Comparison of ENCODE assay signal across 27 cellular contexts in the genomic region with DNA sequence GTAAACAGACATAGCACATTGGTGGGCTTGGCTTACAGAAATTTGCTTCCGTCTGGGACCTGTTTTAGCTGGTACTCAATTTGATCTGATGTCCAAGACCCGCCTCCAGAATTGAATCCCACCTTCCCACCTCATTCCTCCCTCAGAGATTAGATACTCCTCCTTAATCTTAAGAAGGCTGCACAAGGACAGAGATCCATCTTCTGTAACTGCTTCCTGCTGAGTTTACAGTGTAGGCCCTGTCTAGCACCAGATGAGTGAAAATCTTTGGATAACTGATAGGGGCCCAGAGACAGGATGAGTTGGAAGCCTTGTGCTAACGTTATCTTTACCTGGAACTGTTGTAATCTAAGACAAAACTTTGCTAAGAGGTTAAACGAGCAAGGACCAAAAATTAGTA. TPM values are rescaled to one million over a fixed set of nuclear protein-coding genes. Genes with fewer than 3 reads are reported as not detected.
A peak's percentile ranks its signal among the peaks of the same experiment; 100 is the strongest.
DNase-seq lines count a peak whose midpoint lies in the region; ATAC-seq, FAIRE-seq and TF ChIP-seq lines count a peak whose summit lies in the region.
"Had no signal": no experiment of that assay in that cellular context is flagged by ENCODE, and none has a peak within 500 bp of the region (broad histone marks: within the 10 kb centered on the region; RNA-seq: fewer than 3 reads in every experiment).

No MANE protein-coding gene starts in this region.

- in situ Hi-C loops in K562 (cut with MboI): no loop called here

- H4K5ac ChIP-seq in mesendoderm (ENCODE audit: low read length): no peak overlapping the region

- H3K56ac ChIP-seq in mesendoderm (ENCODE audit: low read length): no peak overlapping the region

- TF ChIP-seq EP300 in K562 (IDR thresholded peaks at IDR 0.05; ENCODE audit: low read length): no peak

- POLR2A ChIA-PET in K562 (lab: Yijun Ruan, JAX): interaction anchor here (0.7 to 1.1 kb wide), 2 partner anchors 11 to 12 kb away, joined by 3 to 4 read pairs; no protein-coding TSS in a partner anchor

- no TSS peak for BruUV-seq in K562 (replicated peaks; lab: Mats Ljungman, UMichigan)

- H2BK120ac ChIP-seq in mesendoderm (ENCODE audit: low read depth, low read length): no peak overlapping the region

- no peak overlapping the region for H2BK15ac ChIP-seq in mesendoderm (replicated peaks; ENCODE audit: low read depth)

- DNase-seq in T-helper 17 cell (no peak), K562 (ENCODE audit: extremely low read depth in 1 of 4, low spot score in 3 of 4) (no peak), mesendoderm (peak; percentile 94), NCI-H2029 (lab: John Stamatoyannopoulos, UW) (no peak), glomerular visceral epithelial cell (ENCODE audit: extremely low spot score) (no peak)
- DNase-seq: 8988T; ACHN; BE2C; C1 segment of cervical spinal cord; CD4-positive, alpha-beta memory T cell; CD4-positive, CD25-positive, alpha-beta regulatory T cell; CD8-positive, alpha-beta memory T cell; COR-L47; DMS 273 treated with DMSO at 0.1 percent for 48 hours; DMS153; DMS53; DMS79; DND-41; EL; GDM1 had no signal

- 49% methylated on average over 4 of the region's 4 CpGs for WGBS in K562 (ENCODE audit: insufficient coverage, low coverage, missing lambda C conversion rate)
- WGBS in mesendoderm (ENCODE audit: extremely low coverage, insufficient coverage, low lambda C conversion rate): no CpG with 5 or more reads among the region's 4 CpGs

- H3K79me1 ChIP-seq in mesendoderm (ENCODE audit: low read length): peaks cover 9% of the 10 kb centered on the region

- H2AFZ ChIP-seq in K562 (ENCODE audit: low read depth, low read length): no peak overlapping the region

- FAIRE-seq in K562 (lab: Jason Lieb, UNC): no peak
- FAIRE-seq: A204.1, GM12878, GM12892, GM18507 had no signal

- H3K4ac ChIP-seq in mesendoderm (ENCODE audit: low read depth, low read length): peak overlapping the region; percentile 0

- no peaks in the 10 kb centered on the region for H3K79me2 ChIP-seq in K562 (ENCODE audit: control insufficient read depth, insufficient read depth, low read length)
- no peaks in the 10 kb centered on the region for H3K79me2 ChIP-seq in mesendoderm (ENCODE audit: control insufficient read depth, insufficient read depth, low read length)

- no peak for TF ChIP-seq RAD21 in K562 (CRISPR knock-in tag; conservative IDR thresholded peaks at IDR 0.05 in 1 of 2, IDR thresholded peaks at IDR 0.05 in 1 of 2)

- H3K27me3 ChIP-seq in K562 (ENCODE audit: control insufficient read depth in 2 of 2, insufficient read depth in 2 of 2, low read length in 2 of 2) (no peaks in the 10 kb centered on the region), mesendoderm (ENCODE audit: insufficient read depth, low read length, poor library complexity) (no peaks in the 10 kb centered on the region)
- H3K27me3 ChIP-seq: BE2C, BLaER1 had no signal

- H3K4me2 ChIP-seq in K562 (ENCODE audit: insufficient read depth, low read length) (no peak overlapping the region), mesendoderm (ENCODE audit: low read length) (no peak overlapping the region)
- H3K4me2 ChIP-seq: BLaER1 had no signal

- H3K23ac ChIP-seq in mesendoderm (ENCODE audit: low read length): no peak overlapping the region

- no peaks in the 10 kb centered on the region for H3K9me1 ChIP-seq in K562 (ENCODE audit: control insufficient read depth, insufficient read depth, low read length)

- no peak overlapping the region for H2BK5ac ChIP-seq in mesendoderm (ENCODE audit: low read length)

- H3K4me1 ChIP-seq in K562 (replicated peaks in 1 of 2; ENCODE audit: control insufficient read depth in 2 of 2, insufficient read depth in 2 of 2, low read length in 2 of 2) (no peaks in the 10 kb centered on the region), mesendoderm (ENCODE audit: control insufficient read depth, low read depth, low read length) (peaks cover 9% of the 10 kb centered on the region)
- H3K4me1 ChIP-seq: BE2C, BLaER1 had no signal

- H3K9me3 ChIP-seq in T-helper 17 cell (ENCODE audit: control insufficient read depth, low read length, poor library complexity, severe bottlenecking): no peaks in the 10 kb centered on the region
- H3K9me3 ChIP-seq in K562 (replicated peaks; ENCODE audit: control insufficient read depth, insufficient read depth, low read depth, low read length): no peaks in the 10 kb centered on the region
- H3K9me3 ChIP-seq: BE2C had no signal

- H4K20me1 ChIP-seq in K562 (replicated peaks; ENCODE audit: control insufficient read depth, insufficient read depth, low read length): no peaks in the 10 kb centered on the region

- H3K4me3 Mint-ChIP-seq in T-helper 17 cell: no peak overlapping the region
- H3K4me3 Mint-ChIP-seq: CD14-positive monocyte; CD4-positive, alpha-beta memory T cell; CD4-positive, CD25-positive, alpha-beta regulatory T cell; CD8-positive, alpha-beta memory T cell had no signal

- no peak overlapping the region for H3K18ac ChIP-seq in mesendoderm (ENCODE audit: low read length)

- peaks cover 7% of the 10 kb centered on the region for H3K4me1 Mint-ChIP-seq in T-helper 17 cell

- no peak overlapping the region for H3K27ac ChIP-seq in K562 (ENCODE audit: extremely low read depth, low read depth, low read length)
- peak overlapping the region; percentile 72 for H3K27ac ChIP-seq in mesendoderm (ENCODE audit: low read depth, low read length)
- H3K27ac ChIP-seq: BLaER1 had no signal

- no peak for ATAC-seq in T-helper 17 cell
- peak; percentile 23; the same call in 1 of the 3 replicates for ATAC-seq in K562
- ATAC-seq in HG02678 (IDR thresholded peaks at IDR 0.05; ENCODE audit: unreplicated experiment): no peak
- ATAC-seq: GM12878 had no signal

- intact Hi-C loops in K562 (cut with micrococcal nuclease): loop anchor here (2.0 kb wide), 1 partner anchor 41 kb away; no protein-coding TSS in a partner anchor

- H3K36me3 ChIP-seq in K562 (ENCODE audit: control insufficient read depth, insufficient read depth, low read length) (peaks cover 50% of the 10 kb centered on the region; the same call in 1 of the 3 replicates), mesendoderm (ENCODE audit: control insufficient read depth, insufficient read depth, low read length) (no peaks in the 10 kb centered on the region)

- H4K8ac ChIP-seq in mesendoderm (ENCODE audit: low read depth, low read length): no peak overlapping the region

- TF ChIP-seq POLR2A in K562 (conservative IDR thresholded peaks at IDR 0.05): no peak

- no peak for TF ChIP-seq CTCF in K562 (IDR thresholded peaks at IDR 0.05 in 2 of 3, conservative IDR thresholded peaks at IDR 0.05 in 1 of 3; ENCODE audit: insufficient read depth in 2 of 3, low read depth in 1 of 3, low read length in 3 of 3)

- H3K9ac ChIP-seq in K562 (ENCODE audit: insufficient read depth in 1 of 2, low read depth in 2 of 2, low read length in 2 of 2): no peak overlapping the region
- no peak overlapping the region for H3K9ac ChIP-seq in mesendoderm (ENCODE audit: low read length)
- H3K9ac ChIP-seq: BLaER1 had no signal

- H3K4me3 ChIP-seq in K562 (no peak overlapping the region), mesendoderm (ENCODE audit: low read length) (no peak overlapping the region)
- H3K4me3 ChIP-seq: BLaER1, GM12878 had no signal

- no peaks in the 10 kb centered on the region for H3K27me3 Mint-ChIP-seq in T-helper 17 cell
- H3K27me3 Mint-ChIP-seq: CD4-positive, alpha-beta memory T cell; CD4-positive, CD25-positive, alpha-beta regulatory T cell; CD8-positive, alpha-beta memory T cell had no signal

- H3K27ac Mint-ChIP-seq in T-helper 17 cell: peak overlapping the region; percentile 21

- peaks cover 16% of the 10 kb centered on the region for H3K36me3 Mint-ChIP-seq in T-helper 17 cell (ENCODE audit: low read depth)

- H2AK5ac ChIP-seq in mesendoderm (ENCODE audit: low read length): no peak overlapping the region

- CTCF ChIA-PET in K562 (lab: Yijun Ruan, JAX; ENCODE audit: low intra/inter-chr PET ratio): no interaction called here

TF ChIP-seq in K562, 482 proteins besides CTCF, POLR2A, EP300 and RAD21 (continues in another document):
- no peak for TF ChIP-seq FUS (optimal IDR thresholded peaks at IDR 0.05; ENCODE audit: low read depth, low read length)

RNA-seq across cellular contexts. Expression of a gene that starts 26.9 kb away (rescaled TPM):
- 10 to 100 TPM; 86.9 to 95.8 TPM for total RNA-seq in T-helper 17 cell
- 40.3 and 147 TPM in 2 replicates for total RNA-seq in K562 (2011; cell fraction: chromatin; rRNA removed; ENCODE audit: low replicate concordance)
- 13.8 and 22.6 TPM in 2 replicates for total RNA-seq in K562 (2011; cell fraction: nucleolus; rRNA removed)
- total RNA-seq in K562 (2011; cell fraction: nucleoplasm; rRNA removed): 55.4 and 77.5 TPM in 2 replicates
- total RNA-seq in K562 (2014; rRNA removed): 9.1 and 9.4 TPM in 2 replicates
- 19.2 and 22.3 TPM in 2 replicates for total RNA-seq in K562 (2014; rRNA removed; fragmentation: Illumina TruSeq; extraction: Trizol)
- 18.8 and 20.6 TPM in 2 replicates for total RNA-seq in K562 (2015; rRNA removed; fragmentation: Illumina TruSeq; extraction: Trizol)
- total RNA-seq in K562 (2021): 15.9 and 18.5 TPM in 2 replicates
- polyA plus RNA-seq in K562 (2011; rRNA removed): 15.7 and 15.9 TPM in 2 replicates
- polyA plus RNA-seq in K562 (2011; cell fraction: cytosol; rRNA removed): 1.8 and 4.8 TPM in 2 replicates
- polyA plus RNA-seq in K562 (2011; cell fraction: nucleus; rRNA removed): 13.8 and 22.3 TPM in 2 replicates
- 9.6 and 12.5 TPM in 2 replicates for polyA plus RNA-seq in K562 (2012)
- polyA plus RNA-seq in K562 (2014; fragmentation: Illumina TruSeq; extraction: Trizol): 11.5 and 14.3 TPM in 2 replicates
- polyA plus RNA-seq in K562 (2014; fragmentation: Nextera tagmentation; extraction: Ambion mirVana): 1 to 10 TPM; 2.5 to 3.6 TPM
- polyA plus RNA-seq in K562 (2014; rRNA removed): 8.0 and 10.7 TPM in 2 replicates
- 39.5 and 71.3 TPM in 2 replicates for polyA minus RNA-seq in K562 (2011; rRNA and poly(A)+ RNA removed)
- polyA minus RNA-seq in K562 (2011; cell fraction: cytosol; rRNA and poly(A)+ RNA removed): 17.1 and 19.9 TPM in 2 replicates
- polyA minus RNA-seq in K562 (2011; cell fraction: nucleus; rRNA and poly(A)+ RNA removed): 35.9 and 73.6 TPM in 2 replicates
- 20.4 TPM for polyA plus RNA-seq in mesendoderm (2013, experiment 1 of 2)
- 19.6 TPM for polyA plus RNA-seq in mesendoderm (2013, experiment 2 of 2)
